ENCODE assay signal across 11 cellular contexts in genomic region chr19:43207174-43207573, GRCh38. TPM values are rescaled to one million over a fixed set of nuclear protein-coding genes. Genes with fewer than 3 reads are reported as not detected.
DNase-seq lines count a peak whose midpoint lies in the region; ATAC-seq, FAIRE-seq and TF ChIP-seq lines count a peak whose summit lies in the region.
"Not testable (repeated sequence)": the region's sequence is repeated elsewhere in the genome, so short reads cannot be mapped to it uniquely, and the experiment has no call there.
"Had no signal": no experiment of that assay in that cellular context is flagged by ENCODE, and none has a peak within 500 bp of the region (broad histone marks: within the 10 kb centered on the region; RNA-seq: fewer than 3 reads in every experiment).

No MANE protein-coding gene starts in this region.

- not testable (repeated sequence) for H3K18ac ChIP-seq in IMR-90 (ENCODE audit: low read depth, low read length)

- H3K4me1 ChIP-seq in A549; IMR-90 (ENCODE audit: control insufficient read depth, insufficient read depth, low read length); PC-9 (replicated peaks; ENCODE audit: insufficient read depth); cardiac muscle cell (ENCODE audit: low read depth): not testable (repeated sequence)

- not testable (repeated sequence) for H2AFZ ChIP-seq in IMR-90 (replicated peaks; ENCODE audit: low read length, poor library complexity); PC-9

- H3K36me3 ChIP-seq in IMR-90 (ENCODE audit: control insufficient read depth, insufficient read depth, low read length); PC-9 (ENCODE audit: low read depth); cardiac muscle cell: not testable (repeated sequence)

- not testable (repeated sequence) for H3K9me3 ChIP-seq in A549; IMR-90 (ENCODE audit: control insufficient read depth, insufficient read depth, low read length); PC-9 (ENCODE audit: insufficient read depth, low read depth); cardiac muscle cell (ENCODE audit: low read depth)

- not testable (repeated sequence) for H3K9me3 Mint-ChIP-seq in activated CD8-positive, alpha-beta T cell treated with anti-CD3 and anti-CD28 coated beads, Interleukin-2, amount 10 ng/mL, durations not matched to agents 7 days and 5 days (ENCODE audit: insufficient read depth)

- intact Hi-C loops in IMR-90 (cut with micrococcal nuclease) = loop anchor here (5.0 kb wide), 1 partner anchor 105 kb away; no protein-coding TSS in a partner anchor
- intact Hi-C loops in PC-9 (cut with micrococcal nuclease; ENCODE audit: unreplicated experiment) = not testable (repeated sequence)

- H3K23ac ChIP-seq in IMR-90 (ENCODE audit: low read depth, low read length) = not testable (repeated sequence)

- H3K27ac Mint-ChIP-seq in activated CD8-positive, alpha-beta T cell treated with anti-CD3 and anti-CD28 coated beads, Interleukin-2, amount 10 ng/mL, durations not matched to agents 7 days and 5 days = not testable (repeated sequence)

- FAIRE-seq in A549 (lab: Jason Lieb, UNC) = not testable (repeated sequence)
- peak; percentile 86 for FAIRE-seq in G401.6 (lab: Jason Lieb, UNC)

- not testable (repeated sequence) for H3K56ac ChIP-seq in IMR-90 (ENCODE audit: extremely low read depth, insufficient read depth, low read length)

- TF ChIP-seq EP300 in A549 (IDR thresholded peaks at IDR 0.05) = not testable (repeated sequence)

- not testable (repeated sequence) for TF ChIP-seq POLR2A in A549 (IDR thresholded peaks at IDR 0.05; ENCODE audit: low read length); IMR-90 (IDR thresholded peaks at IDR 0.05; ENCODE audit: low read depth, low read length)

- H3K9me1 ChIP-seq in IMR-90 (ENCODE audit: insufficient read depth, low read length) = not testable (repeated sequence)

- not testable (repeated sequence) for H3K4me3 ChIP-seq in A549; IMR-90 (ENCODE audit: insufficient read depth, low read depth, low read length); PC-9; cardiac fibroblast (replicated peaks in 1 of 2; ENCODE audit: low read depth in 2 of 2, low read length in 2 of 2); cardiac muscle cell

- not testable (repeated sequence) for H3K4me1 Mint-ChIP-seq in activated CD8-positive, alpha-beta T cell treated with anti-CD3 and anti-CD28 coated beads, Interleukin-2, amount 10 ng/mL, durations not matched to agents 7 days and 5 days (ENCODE audit: low read depth)

- CTCF ChIA-PET in A549 (lab: Yijun Ruan, JAX) = interaction anchor here (0.6 to 3.3 kb wide), 10 partner anchors 9 to 513 kb away, joined by 3 to 9 read pairs (median 4); no protein-coding TSS in a partner anchor
- CTCF ChIA-PET in IMR-90 (lab: Yijun Ruan, JAX) = interaction anchor here (0.5 kb wide), 1 partner anchor 752 kb away, joined by 6 read pairs; no protein-coding TSS in a partner anchor
- CTCF ChIA-PET in PC-9 (lab: Charles Lee); activated CD8-positive, alpha-beta T cell treated with anti-CD3 and anti-CD28 coated beads, Interleukin-2, amount 10 ng/mL, durations not matched to agents 7 days and 5 days (lab: Charles Lee): not testable (repeated sequence)

- 41% methylated on average over 7 of the region's 8 CpGs for WGBS in A549 (ENCODE audit: missing lambda C conversion rate)
- no CpG with 5 or more reads among the region's 8 CpGs for WGBS in IMR-90 (ENCODE audit: extremely low coverage in 2 of 2, insufficient read length in 1 of 2), 2 experiments

- H3K4ac ChIP-seq in IMR-90 (ENCODE audit: low read depth, low read length) = peak overlapping the region; percentile 41; the same call in 1 of the 2 replicates

- H3F3A ChIP-seq in PC-9 (ENCODE audit: insufficient read depth, low read depth) = not testable (repeated sequence)

- H4K8ac ChIP-seq in IMR-90 (ENCODE audit: low read depth in 2 of 2, low read length in 2 of 2) = peak overlapping the region in 1 of 2 experiments; percentile 71; a peak in 1 of 4 replicates

- dilution Hi-C loops in IMR-90 (cut with HindIII; ENCODE audit: low sequenced_read_pairs, unreplicated experiment) = not testable (repeated sequence)

- H3K9ac ChIP-seq in IMR-90 (ENCODE audit: low read depth, low read length) = not testable (repeated sequence)

- peak overlapping the region; percentile 57 for H2BK20ac ChIP-seq in IMR-90 (ENCODE audit: low read depth, low read length)

- H3K9me2 ChIP-seq in PC-9 (ENCODE audit: insufficient read depth) = not testable (repeated sequence)

- H2AK9ac ChIP-seq in IMR-90 (replicated peaks; ENCODE audit: low read depth, low read length, poor library complexity) = not testable (repeated sequence)

- in situ Hi-C loops in IMR-90 (cut with MboI; ENCODE audit: low sequenced_read_pairs) = not testable (repeated sequence)

- not testable (repeated sequence) for H4K5ac ChIP-seq in IMR-90 (ENCODE audit: low read depth, low read length)

- H3K4me3 Mint-ChIP-seq in activated CD8-positive, alpha-beta T cell treated with anti-CD3 and anti-CD28 coated beads, Interleukin-2, amount 10 ng/mL, durations not matched to agents 7 days and 5 days = not testable (repeated sequence)

- H4K20me1 ChIP-seq in IMR-90 (ENCODE audit: insufficient read depth, low read length); PC-9 (ENCODE audit: insufficient read depth): not testable (repeated sequence)

- not testable (repeated sequence) for H3K4me2 ChIP-seq in A549; IMR-90 (ENCODE audit: low read depth, low read length); PC-9

- not testable (repeated sequence) for H3K36me3 Mint-ChIP-seq in activated CD8-positive, alpha-beta T cell treated with anti-CD3 and anti-CD28 coated beads, Interleukin-2, amount 10 ng/mL, durations not matched to agents 7 days and 5 days (ENCODE audit: low read depth)

- H3K27ac ChIP-seq in A549; IMR-90 (ENCODE audit: insufficient read depth, low read length); PC-9; cardiac muscle cell: not testable (repeated sequence)

- peak overlapping the region; percentile 32; the same call in 1 of the 3 replicates for H2BK15ac ChIP-seq in IMR-90 (ENCODE audit: low read depth, low read length)

- ATAC-seq in A549; IMR-90 (ENCODE audit: low read depth); activated CD8-positive, alpha-beta T cell treated with anti-CD3 and anti-CD28 coated beads, Interleukin-2, amount 10 ng/mL, durations not matched to agents 7 days and 5 days: not testable (repeated sequence)

- H3K27me3 ChIP-seq in IMR-90 (ENCODE audit: control insufficient read depth, insufficient read depth, low read length); PC-9 (ENCODE audit: insufficient read depth, low read depth); cardiac muscle cell: not testable (repeated sequence)

- TF ChIP-seq CTCF in A549 (IDR thresholded peaks at IDR 0.05) (peak; percentile 42; the same call in 2 of the 3 replicates), IMR-90 (conservative IDR thresholded peaks at IDR 0.05; ENCODE audit: low read depth, low read length) (peak; percentile 50), PC-9 (conservative IDR thresholded peaks at IDR 0.05) (0 out of 2 replicates have a peak, but pooled peaks have one; percentile 17), cardiac fibroblast (IDR thresholded peaks at IDR 0.05; ENCODE audit: low read depth, low read length) (peak; percentile 27), cardiac muscle cell (IDR thresholded peaks at IDR 0.05; ENCODE audit: low read depth, low read length) (peak; percentile 41)

- not testable (repeated sequence) for H3K79me2 ChIP-seq in PC-9 (ENCODE audit: low read depth)

- not testable (repeated sequence) for H2BK5ac ChIP-seq in IMR-90 (ENCODE audit: low read depth, low read length, poor library complexity, severe bottlenecking)

- peaks cover 9 to 24% of the 10 kb centered on the region in 2 experiments for H3K79me1 ChIP-seq in IMR-90 (ENCODE audit: low read depth in 1 of 2, low read length in 2 of 2)

- BruUV-seq in IMR-90 (replicated peaks; lab: Mats Ljungman, UMichigan); PC-9 (replicated peaks; lab: Mats Ljungman, UMichigan): not testable (repeated sequence)

- not testable (repeated sequence) for H3K14ac ChIP-seq in IMR-90 (replicated peaks; ENCODE audit: low read depth, low read length)

- POLR2A ChIA-PET in A549 (lab: Yijun Ruan, JAX); IMR-90 (lab: Charles Lee; ENCODE audit: unreplicated experiment); PC-9 (lab: Charles Lee; ENCODE audit: unreplicated experiment); activated CD8-positive, alpha-beta T cell treated with anti-CD3 and anti-CD28 coated beads, Interleukin-2, amount 10 ng/mL, durations not matched to agents 7 days and 5 days (lab: Charles Lee): not testable (repeated sequence)

- not testable (repeated sequence) for DNase-seq in A549 (ENCODE audit: low read depth in 1 of 2, low spot score in 1 of 2); IMR-90; PC-9; cardiac fibroblast (ENCODE audit: low read depth in 2 of 2); cardiac muscle cell (ENCODE audit: low read depth in 1 of 2, low spot score in 1 of 2)
- peak; percentile 23 for DNase-seq in activated CD8-positive, alpha-beta T cell treated with anti-CD3 and anti-CD28 coated beads, Interleukin-2, amount 10 ng/mL, durations not matched to agents 7 days and 5 days
- DNase-seq in occipital lobe (lab: John Stamatoyannopoulos, UW) = peak; percentile 2

- TF ChIP-seq RAD21 in A549 (conservative IDR thresholded peaks at IDR 0.05 in 1 of 2, IDR thresholded peaks at IDR 0.05 in 1 of 2) (peak; percentile 56 to 70), IMR-90 (IDR thresholded peaks at IDR 0.05; ENCODE audit: low read length) (peak; percentile 60)

- peak overlapping the region; percentile 56 for H4K91ac ChIP-seq in IMR-90 (ENCODE audit: insufficient read depth, low read depth, low read length)

- H2BK120ac ChIP-seq in IMR-90 (ENCODE audit: low read depth, low read length) = peak overlapping the region; percentile 70; the same call in 1 of the 2 replicates

- H3K27me3 Mint-ChIP-seq in activated CD8-positive, alpha-beta T cell treated with anti-CD3 and anti-CD28 coated beads, Interleukin-2, amount 10 ng/mL, durations not matched to agents 7 days and 5 days (ENCODE audit: low read depth) = not testable (repeated sequence)

- H2AK5ac ChIP-seq in IMR-90 (ENCODE audit: low read depth, low read length) = peak overlapping the region; percentile 35; the same call in 1 of the 2 replicates

RNA-seq across cellular contexts. Expression of gene PSG4, which starts 1.7 kb away (rescaled TPM):
- polyA plus RNA-seq in A549 (2011; rRNA removed) = 0.52 and 0.56 TPM in 2 replicates
- 0.30 and 0.32 TPM in 2 replicates for polyA plus RNA-seq in A549 (2012; cell fraction: cytosol; rRNA removed)
- polyA plus RNA-seq in A549 (2012; cell fraction: nucleus; rRNA removed) = 0.27 and 0.66 TPM in 2 replicates
- 0.58 to 1.0 TPM (median 0.78 TPM) in 3 replicates for polyA plus RNA-seq in A549 (2017; fragmentation: RNase III; extraction: RNeasy Plus Mini Kit Qiagen cat#74134 plus additional on column Dnase treatment)
- 0.17 and 0.44 TPM in 2 replicates for polyA minus RNA-seq in A549 (2011; rRNA and poly(A)+ RNA removed)
- 87.5 and 106 TPM in 2 replicates for total RNA-seq in IMR-90 (2012; rRNA removed)
- 211 and 223 TPM in 2 replicates for polyA plus RNA-seq in IMR-90 (2012; rRNA removed)
- polyA plus RNA-seq in IMR-90 (2012; cell fraction: cytosol; rRNA removed) = 52.5 and 63.4 TPM in 2 replicates
- 205 and 688 TPM in 2 replicates for polyA plus RNA-seq in IMR-90 (2012; cell fraction: nucleus; rRNA removed; ENCODE audit: low replicate concordance)
- 0.24 TPM in 1 of 2 replicates, not detected in the other for total RNA-seq in PC-9 (2021)
- not detected for total RNA-seq in activated CD8-positive, alpha-beta T cell treated with anti-CD3 and anti-CD28 coated beads, Interleukin-2, amount 10 ng/mL, durations not matched to agents 7 days and 5 days
- not detected in 2 replicates for total RNA-seq in cardiac muscle cell
- not detected in 2 replicates for polyA plus RNA-seq in cardiac muscle cell
- total RNA-seq in occipital lobe = not detected
- total RNA-seq: activated CD8-positive, alpha-beta memory T cell treated with anti-CD3 and anti-CD28 coated beads, Interleukin-2, amount 10 ng/mL, durations not matched to agents 7 days and 5 days; activated T-helper 2 cell treated with anti-CD3 and anti-CD28 coated beads, Interferon-gamma antibody, Interleukin-2, Interleukin-4, amounts not matched to agents 10 μg/mL and 5 μg/mL and 100 μg/mL, durations not matched to agents 14 hours and 24 hours and 36 hours had no signal

RNA-seq across cellular contexts. Expression of gene PSG5, which starts 20.8 kb away (rescaled TPM):
- polyA plus RNA-seq in A549 (2011; rRNA removed) (0.26 and 0.29 TPM in 2 replicates), A549 (2017; fragmentation: RNase III; extraction: RNeasy Plus Mini Kit Qiagen cat#74134 plus additional on column Dnase treatment) (0.35 to 0.39 TPM (median 0.36 TPM) in 3 replicates), IMR-90 (2012; rRNA removed) (75.9 and 84.8 TPM in 2 replicates), cardiac muscle cell (not detected in 2 replicates)
- polyA plus RNA-seq in A549 (2012; cell fraction: cytosol; rRNA removed) = 0.25 TPM in 2 replicates
- polyA plus RNA-seq in A549 (2012; cell fraction: nucleus; rRNA removed) = 0.28 and 0.29 TPM in 2 replicates
- polyA minus RNA-seq in A549 (2011; rRNA and poly(A)+ RNA removed) = 0.17 and 0.49 TPM in 2 replicates
- total RNA-seq in IMR-90 (2012; rRNA removed) (38.6 and 50.7 TPM in 2 replicates), PC-9 (2021) (0.43 and 2.3 TPM in 2 replicates), cardiac muscle cell (not detected in 2 replicates), occipital lobe (not detected)
- polyA plus RNA-seq in IMR-90 (2012; cell fraction: cytosol; rRNA removed) = 24.2 and 25.3 TPM in 2 replicates
- polyA plus RNA-seq in IMR-90 (2012; cell fraction: nucleus; rRNA removed; ENCODE audit: low replicate concordance) = 7.4 and 30.3 TPM in 2 replicates
- total RNA-seq in activated CD8-positive, alpha-beta T cell treated with anti-CD3 and anti-CD28 coated beads, Interleukin-2, amount 10 ng/mL, durations not matched to agents 7 days and 5 days = not detected
- total RNA-seq: activated CD8-positive, alpha-beta memory T cell treated with anti-CD3 and anti-CD28 coated beads, Interleukin-2, amount 10 ng/mL, durations not matched to agents 7 days and 5 days; activated T-helper 2 cell treated with anti-CD3 and anti-CD28 coated beads, Interferon-gamma antibody, Interleukin-2, Interleukin-4, amounts not matched to agents 10 μg/mL and 5 μg/mL and 100 μg/mL, durations not matched to agents 14 hours and 24 hours and 36 hours; ureter had no signal

Comparison
In these comparisons a context has a peak if more than half of its experiments do, and no peak if none do; other contexts are left out.
1. RNA of gene PSG4, which starts 1.7 kb away (total RNA-seq): 87.5 to 106 TPM in IMR-90; 0.24 TPM in PC-9, not detected in activated CD8-positive, alpha-beta T cell treated with anti-CD3 and anti-CD28 coated beads, Interleukin-2, amount 10 ng/mL, durations not matched to agents 7 days and 5 days, not detected in cardiac muscle cell and not detected in occipital lobe (single experiment); every median in the first group is over 10 times any median in the second.
2. RNA of gene PSG5, which starts 20.8 kb away (total RNA-seq): 38.6 to 50.7 TPM in IMR-90; 0.43 to 2.3 TPM in PC-9, not detected in activated CD8-positive, alpha-beta T cell treated with anti-CD3 and anti-CD28 coated beads, Interleukin-2, amount 10 ng/mL, durations not matched to agents 7 days and 5 days, not detected in cardiac muscle cell and not detected in occipital lobe (single experiment); every median in the first group is over 10 times any median in the second.
3. Peak in every context shown above with its lines, with median percentiles within 50 percentile points of each other: CTCF ChIP-seq.